In the genomic region with DNA sequence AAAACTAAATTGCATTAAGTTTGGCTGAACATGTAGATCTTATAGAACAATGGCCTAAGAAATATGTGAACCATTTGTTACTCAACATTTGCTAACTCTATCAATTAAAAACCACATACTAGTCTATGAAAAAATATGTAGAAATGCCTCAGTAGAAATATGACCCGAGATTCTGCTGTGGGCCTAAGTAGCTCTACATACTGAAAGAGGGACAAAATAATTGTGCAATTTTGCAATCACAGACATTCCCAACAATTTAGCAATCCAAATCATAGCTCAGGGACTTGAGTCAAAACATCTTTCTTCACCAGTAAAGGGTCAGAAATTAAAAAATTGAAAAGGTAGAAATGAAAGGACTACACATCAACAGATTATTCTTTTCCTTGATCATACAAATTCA, we compare ENCODE assay signal across 16 cellular contexts.
"Had no signal": no experiment of that assay in that cellular context is flagged by ENCODE, and none has a peak within 500 bp of the region (broad histone marks: within the 10 kb centered on the region; RNA-seq: fewer than 3 reads in every experiment).

No MANE protein-coding gene starts in this region.

- H3K4me3 ChIP-seq: gastroesophageal sphincter, ovary, tibial artery had no signal

- H3K36me3 ChIP-seq: gastroesophageal sphincter, ovary, tibial artery had no signal

- H3K9me3 ChIP-seq: gastroesophageal sphincter, ovary, tibial artery had no signal

- ATAC-seq: activated T-cell treated with anti-CD3 and anti-CD28 coated beads, Interleukin-2, amount 50 U/mL, for 4 hours; esophagus mucosa; gastroesophageal sphincter; left colon; naive thymus-derived CD4-positive, alpha-beta T cell; stimulated activated naive B cell treated with anti-CD40 and anti-IgM and Interleukin-4, amounts not matched to agents 10 μg/mL and 1 μg/mL and 100 μg/mL, for 72 hours; WTC11 had no signal

- H3K27me3 ChIP-seq: gastroesophageal sphincter, ovary, tibial artery had no signal

- DNase-seq: activated CD4-positive, alpha-beta memory T cell treated with anti-CD3 and anti-CD28 coated beads, Interleukin-2, amount 10 ng/mL, durations not matched to agents 7 days and 5 days; activated CD4-positive, alpha-beta T cell treated with anti-CD3 and anti-CD28 coated beads for 4 hours; activated effector memory CD4-positive, alpha-beta T cell treated with Interleukin-2 at 50 U/mL for 16 hours; activated naive CD4-positive, alpha-beta T cell treated with anti-CD3 and anti-CD28 coated beads, Interleukin-2, amount 50 U/mL, for 16 hours; activated T-cell treated with anti-CD3 and anti-CD28 coated beads, Interleukin-2, amount 50 U/mL, for 4 hours; amniotic stem cell; left colon; naive thymus-derived CD4-positive, alpha-beta T cell; ovary; stimulated activated CD4-positive, alpha-beta T cell treated with anti-CD3 and anti-CD28 coated beads, Interleukin-2, amount 100 ng/mL, for 48 hours; stimulated activated naive B cell treated with anti-CD40 and anti-IgM and Interleukin-4, amounts not matched to agents 10 μg/mL and 1 μg/mL and 100 μg/mL, for 72 hours; T-helper 2 cell; tibial artery had no signal

- H3K27ac ChIP-seq: gastroesophageal sphincter, ovary, tibial artery had no signal

- H3K4me1 ChIP-seq: gastroesophageal sphincter, tibial artery had no signal
